In the genomic region with DNA sequence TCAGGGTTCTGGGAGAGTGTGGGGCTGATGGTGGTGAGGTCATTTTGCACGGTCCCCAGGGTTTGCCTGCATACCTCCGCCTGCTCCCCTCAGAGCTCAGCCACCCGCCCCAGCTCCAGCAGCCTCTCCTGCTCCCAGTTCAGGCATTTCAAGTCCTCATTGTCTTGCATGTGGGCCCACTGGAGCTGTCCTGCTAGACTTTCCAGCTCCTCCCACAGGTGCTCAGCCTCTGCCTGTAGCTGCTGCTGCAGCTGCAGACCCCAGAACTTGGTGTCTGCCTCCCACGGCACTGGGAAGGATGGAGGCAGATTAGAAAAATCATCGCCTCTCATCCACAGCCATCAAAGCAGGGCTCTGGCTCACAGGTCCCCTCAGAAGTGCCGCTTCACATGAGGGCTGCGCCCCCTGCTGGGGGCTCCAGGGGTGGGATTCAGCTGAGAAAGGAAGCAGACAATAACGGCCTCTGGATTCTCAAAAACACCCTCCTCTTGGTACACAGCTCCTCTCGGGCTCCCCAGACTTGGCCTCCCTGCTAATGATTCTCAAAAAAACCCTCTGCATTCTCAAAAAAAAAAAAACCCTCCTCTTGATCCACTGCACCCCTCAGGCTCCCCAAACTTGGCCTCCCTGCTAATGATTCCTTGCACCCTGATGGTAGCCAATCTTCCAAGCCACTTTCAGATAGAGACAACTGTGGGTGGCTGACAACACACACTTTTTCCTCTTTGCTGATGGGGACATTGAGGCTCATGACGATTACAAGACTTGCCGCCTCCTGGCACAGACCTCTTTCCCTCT, we compare ENCODE assay signal across 8 cellular contexts.
DNase-seq lines count a peak whose midpoint lies in the region; ATAC-seq, FAIRE-seq and TF ChIP-seq lines count a peak whose summit lies in the region.

No MANE protein-coding gene starts in this region.

- no peaks in the 10 kb centered on the region for H3K79me2 ChIP-seq in fibroblast of lung (ENCODE audit: control insufficient read depth, insufficient read depth, low read length)

- H3K9me3 ChIP-seq in A673 (ENCODE audit: low read depth, low read length, poor library complexity, severe bottlenecking) (no peaks in the 10 kb centered on the region), fibroblast of lung (ENCODE audit: control insufficient read depth, insufficient read depth, low read depth, low read length) (no peaks in the 10 kb centered on the region), tibial nerve (no peaks in the 10 kb centered on the region)

- no peak for TF ChIP-seq EP300 in tibial nerve (IDR thresholded peaks at IDR 0.05)

- TF ChIP-seq POLR2A in GM12891 (IDR thresholded peaks at IDR 0.05; ENCODE audit: low read depth, low read length): no peak
- TF ChIP-seq POLR2A in tibial nerve (IDR thresholded peaks at IDR 0.05): no peak

- no peaks in the 10 kb centered on the region for H4K20me1 ChIP-seq in fibroblast of lung (ENCODE audit: control insufficient read depth, extremely low read depth, insufficient read depth, low read length)

- no peak for FAIRE-seq in GM12891 (lab: Jason Lieb, UNC)

- POLR2A ChIA-PET in A673 (lab: Charles Lee; ENCODE audit: low non-redundant PET): no interaction called here

- H3K4me2 ChIP-seq in fibroblast of lung (ENCODE audit: extremely low read depth, insufficient read depth, low read length): no peak overlapping the region

- TF ChIP-seq CTCF in A673 (conservative IDR thresholded peaks at IDR 0.05; ENCODE audit: low read depth, low read length) (peak; percentile 89), fibroblast of lung (conservative IDR thresholded peaks at IDR 0.05 in 1 of 2, IDR thresholded peaks at IDR 0.05 in 1 of 2; ENCODE audit: low read depth in 1 of 2, low read length in 2 of 2) (peak; percentile 69 to 85), omental fat pad (IDR thresholded peaks at IDR 0.05) (no peak), tibial nerve (IDR thresholded peaks at IDR 0.05) (peak; percentile 32 to 59 (median 34))

- DNase-seq in A673 (ENCODE audit: low spot score): peak; percentile 84
- peak; percentile 33 for DNase-seq in GM12891 (ENCODE audit: insufficient read length, low spot score)
- peak; percentile 15 for DNase-seq in NCI-H524 treated with DMSO at 0.1 percent for 48 hours (lab: John Stamatoyannopoulos, UW)
- DNase-seq in activated T-cell treated with anti-CD3 and anti-CD28 coated beads for 24 hours (ENCODE audit: low read depth): peak; percentile 45
- DNase-seq in fibroblast of lung (ENCODE audit: low read depth in 2 of 2): peak; percentile 37 to 55
- peak; percentile 63 for DNase-seq in omental fat pad (ENCODE audit: low spot score)
- DNase-seq in tibial nerve (ENCODE audit: low spot score in 2 of 2): peak in 1 of 2 donors; percentile 36

- no peak overlapping the region for H3K4me3 ChIP-seq in A673 (ENCODE audit: low read depth, low read length, poor library complexity, severe bottlenecking)
- H3K4me3 ChIP-seq in fibroblast of lung (replicated peaks in 1 of 4; ENCODE audit: control extremely low read depth in 1 of 4, insufficient read depth in 1 of 4, low read depth in 3 of 4, low read length in 4 of 4): no peak overlapping the region
- no peak overlapping the region for H3K4me3 ChIP-seq in tibial nerve

- H3K36me3 ChIP-seq in A673 (ENCODE audit: insufficient read depth, low read length, poor library complexity, severe bottlenecking) (no peaks in the 10 kb centered on the region), fibroblast of lung (ENCODE audit: control insufficient read depth, insufficient read depth, low read length) (no peaks in the 10 kb centered on the region), tibial nerve (no peaks in the 10 kb centered on the region)

- ATAC-seq in omental fat pad (ENCODE audit: low FRiP score) (no peak), GM18867 (IDR thresholded peaks at IDR 0.05; ENCODE audit: unreplicated experiment) (no peak)

- H3K27ac ChIP-seq in A673 (ENCODE audit: low read depth, low read length, poor library complexity, severe bottlenecking) (no peak overlapping the region), fibroblast of lung (ENCODE audit: insufficient read depth, low read length) (no peak overlapping the region), tibial nerve (no peak overlapping the region)

- H3K4me1 ChIP-seq in A673 (ENCODE audit: insufficient read depth, low read length, poor library complexity, severe bottlenecking) (no peaks in the 10 kb centered on the region), fibroblast of lung (ENCODE audit: control insufficient read depth, extremely low read depth, insufficient read depth, low read length) (no peaks in the 10 kb centered on the region), tibial nerve (no peaks in the 10 kb centered on the region)

- H3K27me3 ChIP-seq in A673 (replicated peaks; ENCODE audit: insufficient read depth, low read depth, low read length, poor library complexity) (no peaks in the 10 kb centered on the region), fibroblast of lung (ENCODE audit: control insufficient read depth, insufficient read depth, low read length) (no peaks in the 10 kb centered on the region), tibial nerve (no peaks in the 10 kb centered on the region)

- intact Hi-C loops in A673 (cut with micrococcal nuclease; ENCODE audit: unreplicated experiment): loop anchor here (5.0 kb wide), 2 partner anchors 187 to 382 kb away; partner anchors contain the start of gene C2CD4A

- CTCF ChIA-PET in A673 (lab: Charles Lee): interaction anchor here (0.6 to 0.7 kb wide), 6 partner anchors 159 to 1087 kb away, joined by 3 to 8 read pairs (median 4); no protein-coding TSS in a partner anchor

- H3K9ac ChIP-seq in fibroblast of lung (ENCODE audit: insufficient read depth, low read length): no peak overlapping the region

- no TSS peak for BruUV-seq in A673 (replicated peaks; lab: Mats Ljungman, UMichigan)

- WGBS in tibial nerve, 2 donors: 40 to 46% methylated on average over 10 to 11 of the region's 11 CpGs

- H2AFZ ChIP-seq in fibroblast of lung (ENCODE audit: low read length): no peak overlapping the region

TF ChIP-seq in GM12891, 5 proteins besides CTCF, POLR2A, EP300 and RAD21:
- TF ChIP-seq PAX5 (IDR thresholded peaks at IDR 0.05; ENCODE audit: insufficient read depth, low read length, severe bottlenecking): no peak
- TF ChIP-seq POU2F2 (IDR thresholded peaks at IDR 0.05; ENCODE audit: low read depth, low read length): no peak
- no peak for TF ChIP-seq SPI1 (IDR thresholded peaks at IDR 0.05; ENCODE audit: low read depth, low read length)
- no peak for TF ChIP-seq POLR2AphosphoS5 (IDR thresholded peaks at IDR 0.05; ENCODE audit: low read depth, low read length)

Comparison
In these comparisons a context has a peak if more than half of its experiments do, and no peak if none do; other contexts are left out.
1. CTCF ChIP-seq: peak in A673 (single experiment), fibroblast of lung (2 of 2) and tibial nerve (5 of 5); none in omental fat pad (0 of 3).